In genomic region chr17:83076930-83077329, GRCh38 we compare ENCODE assay signal across 1 cellular context.
TF ChIP-seq lines count a peak whose summit lies in the region.

No MANE protein-coding gene starts in this region.

TF ChIP-seq in K562, 482 proteins besides CTCF, POLR2A, EP300 and RAD21 (continued from another document):
- TF ChIP-seq ZNF431 (CRISPR knock-in tag; IDR thresholded peaks at IDR 0.05) (no peak), FOSL1 (tag; conservative IDR thresholded peaks at IDR 0.05) (no peak), ZNF76 (CRISPR knock-in tag; IDR thresholded peaks at IDR 0.05; ENCODE audit: borderline replicate concordance) (no peak), CLOCK (CRISPR knock-in tag; IDR thresholded peaks at IDR 0.05; ENCODE audit: borderline replicate concordance) (no peak), YY1 (IDR thresholded peaks at IDR 0.05; ENCODE audit: borderline replicate concordance in 1 of 3, control insufficient read depth in 1 of 3, extremely low read depth in 1 of 3, insufficient read depth in 3 of 3, insufficient read length in 1 of 3, insufficient replicate concordance in 2 of 3, low read depth in 1 of 3, low read length in 2 of 3) (no peak), CBX8 (IDR thresholded peaks at IDR 0.05; ENCODE audit: borderline replicate concordance, extremely low read depth, low read depth, low read length, poor library complexity, severe bottlenecking) (no peak)
